Comparison of ENCODE assay signal across 13 cellular contexts in genomic region chr21:39489380-39489924, GRCh38. TPM values are rescaled to one million over a fixed set of nuclear protein-coding genes. Genes with fewer than 3 reads are reported as not detected.
"Had no signal": no experiment of that assay in that cellular context is flagged by ENCODE, and none has a peak within 500 bp of the region (broad histone marks: within the 10 kb centered on the region; RNA-seq: fewer than 3 reads in every experiment).

No MANE protein-coding gene starts in this region.

- H3K9me3 ChIP-seq: colonic mucosa, upper lobe of right lung had no signal

- H3K27ac ChIP-seq: adrenal gland, colonic mucosa, foreskin keratinocyte, heart left ventricle, upper lobe of right lung had no signal

- H3K36me3 ChIP-seq: adrenal gland, colonic mucosa, upper lobe of right lung had no signal

- DNase-seq: activated CD4-positive, alpha-beta T cell treated with anti-CD3 and anti-CD28 coated beads, Interleukin-2, amount 50 U/mL, for 1 hour; activated naive CD4-positive, alpha-beta T cell treated with anti-CD3 and anti-CD28 coated beads, Interleukin-2, amount 50 U/mL, for 16 hours; adrenal gland; caudate nucleus; colonic mucosa; effector CD4-positive, alpha-beta T cell; foreskin keratinocyte; heart left ventricle; nephron progenitor cell; stimulated activated CD4-positive, alpha-beta T cell treated with anti-CD3 and anti-CD28 coated beads, Interleukin-2, amount 100 ng/mL, for 48 hours; stimulated activated naive CD4-positive, alpha-beta T cell treated with Interleukin-2 at 50 U/mL for 16 hours; upper lobe of right lung had no signal

- H3K27me3 ChIP-seq: adrenal gland, colonic mucosa, foreskin keratinocyte, heart left ventricle, upper lobe of right lung had no signal

- H3K4me1 ChIP-seq: colonic mucosa, foreskin keratinocyte, upper lobe of right lung had no signal

- ATAC-seq: foreskin keratinocyte, heart left ventricle, upper lobe of right lung had no signal

- H3K4me3 ChIP-seq: adrenal gland, colonic mucosa, heart left ventricle, upper lobe of right lung had no signal

RNA-seq across cellular contexts. Expression of gene SH3BGR, which starts 37.7 kb away (rescaled TPM):
- polyA plus RNA-seq: endothelial cell of umbilical vein had no signal
